9 cellular contexts compared by ENCODE assay signal in the genomic region with DNA sequence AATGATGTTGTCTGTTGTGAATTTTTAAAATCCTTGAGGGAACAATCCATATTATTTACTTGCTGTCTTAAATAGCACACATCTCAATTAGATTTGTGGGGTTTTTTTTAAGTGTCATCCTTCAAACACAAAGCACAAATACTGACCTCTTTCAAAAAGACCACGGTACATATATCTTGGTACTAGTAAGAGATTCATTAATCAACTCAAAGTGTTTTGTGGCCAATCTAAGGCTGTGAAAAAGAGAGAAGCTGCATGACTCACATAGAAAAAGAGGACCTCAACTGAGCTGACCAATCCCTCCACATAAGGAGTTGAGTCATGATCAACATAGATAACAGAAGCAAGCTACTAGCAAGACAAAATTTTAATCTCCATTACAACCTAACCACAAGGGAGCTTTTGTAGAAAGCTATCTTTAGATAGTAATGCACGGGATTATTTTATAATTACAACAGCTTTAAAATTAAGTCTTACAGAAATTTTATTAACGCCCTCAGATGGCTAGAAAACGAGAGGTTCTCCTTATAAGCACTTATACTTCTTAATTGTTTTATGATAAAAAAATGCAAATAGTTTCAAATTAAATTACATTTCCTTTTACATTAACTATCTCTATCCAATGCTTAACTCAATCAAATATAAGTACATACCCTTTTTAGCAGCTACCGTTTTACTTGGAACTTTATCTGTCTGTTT.
DNase-seq lines count a peak whose midpoint lies in the region; ATAC-seq and TF ChIP-seq lines count a peak whose summit lies in the region.
"Had no signal": no experiment of that assay in that cellular context is flagged by ENCODE, and none has a peak within 500 bp of the region (broad histone marks: within the 10 kb centered on the region; RNA-seq: fewer than 3 reads in every experiment).

No MANE protein-coding gene starts in this region.

- no peaks in the 10 kb centered on the region for H3K9me3 Mint-ChIP-seq in activated T-helper 17 cell treated with anti-CD3 and anti-CD28 coated beads, Interleukin-2, amount 50 U/mL, for 72 hours
- H3K9me3 Mint-ChIP-seq: activated B cell treated with CpG ODN at 0.5 μM for 24 hours had no signal

- H3K4me3 ChIP-seq in ACC112 (ENCODE audit: low read depth, low read length) = peak overlapping the region; percentile 24; the same call in 1 of the 2 replicates
- H3K4me3 ChIP-seq in kidney epithelial cell (ENCODE audit: low read depth, low read length) = no peak overlapping the region

- H3K79me2 ChIP-seq in ACC112 (ENCODE audit: control insufficient read depth, insufficient read depth, low read length, unreplicated experiment) = no peaks in the 10 kb centered on the region

- peak; percentile 63 for DNase-seq in kidney epithelial cell (ENCODE audit: low read depth)
- DNase-seq in NCI-H2171 (lab: John Stamatoyannopoulos, UW) = no peak
- no peak for DNase-seq in ureter (ENCODE audit: low spot score)
- DNase-seq: activated B cell treated with CpG ODN at 0.5 μM for 24 hours had no signal

- peaks cover 98% of the 10 kb centered on the region for H3K36me3 Mint-ChIP-seq in activated T-helper 17 cell treated with anti-CD3 and anti-CD28 coated beads, Interleukin-2, amount 50 U/mL, for 72 hours (ENCODE audit: low read depth)

- no peak overlapping the region for H2AFZ ChIP-seq in ACC112 (ENCODE audit: low read length, unreplicated experiment)

- H3K4me3 Mint-ChIP-seq in activated T-helper 17 cell treated with anti-CD3 and anti-CD28 coated beads, Interleukin-2, amount 50 U/mL, for 72 hours = no peak overlapping the region
- H3K4me3 Mint-ChIP-seq: activated B cell treated with CpG ODN at 0.5 μM for 24 hours had no signal

- H3K36me3 ChIP-seq in ACC112 (ENCODE audit: insufficient read depth, low read length) (peaks cover 21% of the 10 kb centered on the region), kidney epithelial cell (ENCODE audit: control insufficient read depth, insufficient read depth, low read length) (no peaks in the 10 kb centered on the region)

- H3K4me1 ChIP-seq in ACC112 (ENCODE audit: control insufficient read depth, insufficient read depth, low read length, unreplicated experiment) = peaks cover 15% of the 10 kb centered on the region

- H3K27ac ChIP-seq in ACC112 (ENCODE audit: low read depth, low read length) = peak overlapping the region; percentile 66

- TF ChIP-seq CTCF in kidney epithelial cell (IDR thresholded peaks at IDR 0.05; ENCODE audit: insufficient read depth, low read length, poor library complexity, severe bottlenecking) = no peak

- H3K27me3 ChIP-seq in ACC112 (ENCODE audit: insufficient read depth, low read length) = no peaks in the 10 kb centered on the region
- no peaks in the 10 kb centered on the region for H3K27me3 ChIP-seq in kidney epithelial cell (ENCODE audit: control insufficient read depth, insufficient read depth, low read length)

- peak overlapping the region; percentile 58 for H3K27ac Mint-ChIP-seq in activated T-helper 17 cell treated with anti-CD3 and anti-CD28 coated beads, Interleukin-2, amount 50 U/mL, for 72 hours
- H3K27ac Mint-ChIP-seq: activated B cell treated with CpG ODN at 0.5 μM for 24 hours had no signal

- ATAC-seq in HG02610 (IDR thresholded peaks at IDR 0.05; ENCODE audit: unreplicated experiment) = peak; percentile 57
- ATAC-seq in activated T-helper 17 cell treated with anti-CD3 and anti-CD28 coated beads, Interleukin-2, amount 50 U/mL, for 72 hours (replicated peaks) = peak; percentile 96
- no peak for ATAC-seq in HG03521 (IDR thresholded peaks at IDR 0.05; ENCODE audit: unreplicated experiment)
- no peak for ATAC-seq in HG02763 (IDR thresholded peaks at IDR 0.05; ENCODE audit: unreplicated experiment)

- H3K27me3 Mint-ChIP-seq in activated T-helper 17 cell treated with anti-CD3 and anti-CD28 coated beads, Interleukin-2, amount 50 U/mL, for 72 hours = no peaks in the 10 kb centered on the region
- H3K27me3 Mint-ChIP-seq: activated B cell treated with CpG ODN at 0.5 μM for 24 hours had no signal

- H3K4me1 Mint-ChIP-seq in activated T-helper 17 cell treated with anti-CD3 and anti-CD28 coated beads, Interleukin-2, amount 50 U/mL, for 72 hours = peaks cover 4% of the 10 kb centered on the region
- H3K4me1 Mint-ChIP-seq: activated B cell treated with CpG ODN at 0.5 μM for 24 hours had no signal

Comparison
In these comparisons a context has a peak if more than half of its experiments do, and no peak if none do; other contexts are left out.
1. ATAC-seq: peak in HG02610 (single experiment) and activated T-helper 17 cell treated with anti-CD3 and anti-CD28 coated beads, Interleukin-2, amount 50 U/mL, for 72 hours (single experiment); none in HG03521 (single experiment) and HG02763 (single experiment).